ENCODE assay signal across 21 cellular contexts in genomic region chr2:57849843-57850242, GRCh38.
DNase-seq lines count a peak whose midpoint lies in the region; ATAC-seq and TF ChIP-seq lines count a peak whose summit lies in the region.
"Had no signal": no experiment of that assay in that cellular context is flagged by ENCODE, and none has a peak within 500 bp of the region (broad histone marks: within the 10 kb centered on the region; RNA-seq: fewer than 3 reads in every experiment).

No MANE protein-coding gene starts in this region.

- H3K27me3 Mint-ChIP-seq in chondrocyte (ENCODE audit: low read depth): peaks cover 2% of the 10 kb centered on the region
- H3K27me3 Mint-ChIP-seq: CD4-positive, CD25-positive, alpha-beta regulatory T cell had no signal

- no peak overlapping the region for H2AK5ac ChIP-seq in neuronal stem cell (ENCODE audit: low read depth, low read length)

- TF ChIP-seq CTCF in chondrocyte (IDR thresholded peaks at IDR 0.05) (no peak), upper lobe of right lung (IDR thresholded peaks at IDR 0.05) (no peak)

- H2BK15ac ChIP-seq in neuronal stem cell (ENCODE audit: low read length): peak overlapping the region; percentile 87

- no peaks in the 10 kb centered on the region for H4K20me1 ChIP-seq in BLaER1

- H3K4me3 Mint-ChIP-seq in chondrocyte (ENCODE audit: unreplicated experiment): no peak overlapping the region
- H3K4me3 Mint-ChIP-seq: CD4-positive, CD25-positive, alpha-beta regulatory T cell; CD8-positive, alpha-beta T cell; HFFc6 had no signal

- H3K14ac ChIP-seq in neuronal stem cell (ENCODE audit: low read length): peak overlapping the region; percentile 9

- no peak overlapping the region for H3K27ac Mint-ChIP-seq in chondrocyte (ENCODE audit: unreplicated experiment)
- H3K27ac Mint-ChIP-seq: CD4-positive, CD25-positive, alpha-beta regulatory T cell; CD8-positive, alpha-beta T cell; HFFc6 had no signal

- no peak overlapping the region for H2BK12ac ChIP-seq in neuronal stem cell (ENCODE audit: low read length)

- no CpG with 5 or more reads among the region's 3 CpGs for WGBS in neuronal stem cell (ENCODE audit: extremely low coverage in 2 of 2, insufficient read length in 2 of 2, insufficient replicate concordance in 1 of 2), 2 donors

- no peaks in the 10 kb centered on the region for H3K79me1 ChIP-seq in neuronal stem cell (ENCODE audit: low read depth, low read length)

- peak; percentile 74 for DNase-seq in chondrocyte (ENCODE audit: low spot score)
- DNase-seq in neuronal stem cell (ENCODE audit: low spot score): no peak
- DNase-seq in upper lobe of right lung: no peak
- DNase-seq in NCI-H748 treated with DMSO at 0.1 percent for 48 hours (lab: John Stamatoyannopoulos, UW): no peak
- no peak for DNase-seq in foreskin melanocyte
- DNase-seq: 8988T; ACHN; AML-193; BE2C; Caco-2; CD4-positive, CD25-positive, alpha-beta regulatory T cell; CD8-positive, alpha-beta T cell; DMS153; DND-41; GOT3; HFFc6 had no signal

- peak overlapping the region; percentile 53 for H3K4ac ChIP-seq in neuronal stem cell (ENCODE audit: low read length)

- H3K36me3 ChIP-seq in BLaER1: no peaks in the 10 kb centered on the region
- H3K36me3 ChIP-seq in neuronal stem cell (replicated peaks in 1 of 2; ENCODE audit: control insufficient read depth in 2 of 2, insufficient read depth in 2 of 2, low read length in 2 of 2): no peaks in the 10 kb centered on the region
- no peaks in the 10 kb centered on the region for H3K36me3 ChIP-seq in upper lobe of right lung
- H3K36me3 ChIP-seq: BE2C, HAP-1 had no signal

- H3K9me3 ChIP-seq in BLaER1 (peaks cover 24% of the 10 kb centered on the region), neuronal stem cell (replicated peaks in 1 of 2; ENCODE audit: control insufficient read depth in 2 of 2, insufficient read depth in 1 of 2, low read depth in 1 of 2, low read length in 2 of 2) (peaks cover 0 to 6% of the 10 kb centered on the region in 2 donors), upper lobe of right lung (no peaks in the 10 kb centered on the region)
- H3K9me3 ChIP-seq: A549, BE2C, Caco-2, HAP-1 had no signal

- peak overlapping the region; percentile 63 for H3K27ac ChIP-seq in BLaER1
- no peak overlapping the region for H3K27ac ChIP-seq in neuronal stem cell (replicated peaks; ENCODE audit: low read length)
- no peak overlapping the region for H3K27ac ChIP-seq in upper lobe of right lung
- H3K27ac ChIP-seq: A549, C4-2B had no signal

- H3K4me3 ChIP-seq in BLaER1 (no peak overlapping the region), neuronal stem cell (ENCODE audit: low read length in 2 of 2) (no peak overlapping the region), upper lobe of right lung (no peak overlapping the region)
- H3K4me3 ChIP-seq: A549, HAP-1 had no signal

- H3K18ac ChIP-seq in neuronal stem cell (ENCODE audit: low read length): peak overlapping the region; percentile 17

- H2AFZ ChIP-seq in neuronal stem cell (ENCODE audit: low read length): no peak overlapping the region

- H3K4me2 ChIP-seq in BLaER1 (peak overlapping the region; percentile 55), neuronal stem cell (ENCODE audit: insufficient read depth, low read length, poor library complexity, severe bottlenecking) (no peak overlapping the region)
- H3K4me2 ChIP-seq: A549 had no signal

- H3K4me1 ChIP-seq in BLaER1 (peaks cover 31% of the 10 kb centered on the region), neuronal stem cell (ENCODE audit: control insufficient read depth in 2 of 2, insufficient read depth in 1 of 2, low read depth in 1 of 2, low read length in 2 of 2) (no peaks in the 10 kb centered on the region), upper lobe of right lung (no peaks in the 10 kb centered on the region)
- H3K4me1 ChIP-seq: A549, BE2C, Caco-2, HAP-1 had no signal

- H4K91ac ChIP-seq in neuronal stem cell (ENCODE audit: low read depth, low read length, poor library complexity): no peak overlapping the region

- H2BK120ac ChIP-seq in neuronal stem cell (ENCODE audit: low read depth, low read length): peak overlapping the region; percentile 44

- peaks cover 11% of the 10 kb centered on the region for H3K9me3 Mint-ChIP-seq in chondrocyte (ENCODE audit: low read depth)
- H3K9me3 Mint-ChIP-seq: HFFc6 had no signal

- no peak overlapping the region for H2BK5ac ChIP-seq in neuronal stem cell (ENCODE audit: low read length)

- peaks cover 3% of the 10 kb centered on the region for H3K36me3 Mint-ChIP-seq in chondrocyte (ENCODE audit: low read depth)
- H3K36me3 Mint-ChIP-seq: CD4-positive, CD25-positive, alpha-beta regulatory T cell; CD8-positive, alpha-beta T cell had no signal

- H3K9ac ChIP-seq in BLaER1: no peak overlapping the region
- H3K9ac ChIP-seq in neuronal stem cell (ENCODE audit: low read depth, low read length, poor library complexity): no peak overlapping the region

- H3K27me3 ChIP-seq in BLaER1: no peaks in the 10 kb centered on the region
- peaks cover 0 to 1% (median 0%) of the 10 kb centered on the region in 3 experiments for H3K27me3 ChIP-seq in neuronal stem cell (ENCODE audit: control insufficient read depth in 3 of 3, insufficient read depth in 3 of 3, low read depth in 1 of 3, low read length in 3 of 3)
- H3K27me3 ChIP-seq in upper lobe of right lung: no peaks in the 10 kb centered on the region
- H3K27me3 ChIP-seq: BE2C had no signal

- intact Hi-C loops in upper lobe of right lung (cut with DNase I): no loop called here

- H3K23ac ChIP-seq in neuronal stem cell (ENCODE audit: low read depth, low read length, poor library complexity): no peak overlapping the region

- H4K8ac ChIP-seq in neuronal stem cell (ENCODE audit: low read depth, low read length): no peak overlapping the region

- H3K4me1 Mint-ChIP-seq in chondrocyte (ENCODE audit: low read depth): no peaks in the 10 kb centered on the region
- H3K4me1 Mint-ChIP-seq: CD4-positive, CD25-positive, alpha-beta regulatory T cell had no signal

- ATAC-seq in upper lobe of right lung (peak; percentile 12), HG03025 (IDR thresholded peaks at IDR 0.05; ENCODE audit: low FRiP score, unreplicated experiment) (no peak)
- ATAC-seq: CD8-positive, alpha-beta T cell had no signal
